ENCODE assay signal across 10 cellular contexts in genomic region chr6:125421853-125422252, GRCh38.
DNase-seq lines count a peak whose midpoint lies in the region; ATAC-seq and TF ChIP-seq lines count a peak whose summit lies in the region.
"Had no signal": no experiment of that assay in that cellular context is flagged by ENCODE, and none has a peak within 500 bp of the region (broad histone marks: within the 10 kb centered on the region; RNA-seq: fewer than 3 reads in every experiment).

No MANE protein-coding gene starts in this region.

- H3K27ac ChIP-seq in endodermal cell (ENCODE audit: low read depth, low read length) (no peak overlapping the region), mesenchymal stem cell (ENCODE audit: low read length, poor library complexity, severe bottlenecking) (no peak overlapping the region)

- peaks cover 12% of the 10 kb centered on the region for H3K9me3 ChIP-seq in endodermal cell (ENCODE audit: control insufficient read depth, low read length)
- no peaks in the 10 kb centered on the region for H3K9me3 ChIP-seq in mesenchymal stem cell (ENCODE audit: control insufficient read depth, low read length)

- in situ Hi-C loops in GM13976 (cut with MboI; ENCODE audit: low sequenced_read_pairs, unreplicated experiment) = no loop called here

- ATAC-seq in GM19035 (IDR thresholded peaks at IDR 0.05; ENCODE audit: unreplicated experiment) = no peak
- no peak for ATAC-seq in HG03520 (IDR thresholded peaks at IDR 0.05; ENCODE audit: unreplicated experiment)

- 4% methylated on average over 9 of the region's 9 CpGs; no CpG with 5 or more reads in 1 of the 2 experiments for WGBS in endodermal cell (ENCODE audit: insufficient coverage in 1 of 2, insufficient read length in 1 of 2), 2 experiments
- WGBS in mesenchymal stem cell = 2% methylated on average over 9 of the region's 9 CpGs

- no peak overlapping the region for H2BK12ac ChIP-seq in mesenchymal stem cell (ENCODE audit: low read length in 2 of 2)

- no peaks in the 10 kb centered on the region for H3K27me3 ChIP-seq in endodermal cell (ENCODE audit: control insufficient read depth, insufficient read depth, low read length, poor library complexity, severe bottlenecking)
- H3K27me3 ChIP-seq in mesenchymal stem cell (ENCODE audit: control insufficient read depth in 1 of 2, insufficient read depth in 1 of 2, low read length in 2 of 2) = no peaks in the 10 kb centered on the region

- peak overlapping the region; percentile 6 for H2AFZ ChIP-seq in mesenchymal stem cell (ENCODE audit: low read depth, low read length)

- no peaks in the 10 kb centered on the region for H3K27me3 Mint-ChIP-seq in endodermal cell (ENCODE audit: insufficient read depth)

- peak overlapping the region; percentile 75 for H3K4me3 ChIP-seq in endodermal cell (ENCODE audit: low read length)
- H3K4me3 ChIP-seq in mesenchymal stem cell (ENCODE audit: insufficient read depth in 1 of 2, low read depth in 1 of 2, low read length in 2 of 2) = peak overlapping the region in 1 of 2 experiments; percentile 4
- no peak overlapping the region for H3K4me3 ChIP-seq in foreskin fibroblast (ENCODE audit: low read depth in 1 of 2, low read length in 2 of 2)

- H3K4me1 Mint-ChIP-seq in endodermal cell = peaks cover 51% of the 10 kb centered on the region

- H2BK5ac ChIP-seq in mesenchymal stem cell (ENCODE audit: low read depth, low read length, poor library complexity, severe bottlenecking) = no peak overlapping the region

- H3K18ac ChIP-seq in mesenchymal stem cell (ENCODE audit: low read depth in 1 of 2, low read length in 2 of 2) = no peak overlapping the region

- H4K91ac ChIP-seq in mesenchymal stem cell (ENCODE audit: low read length) = no peak overlapping the region

- H3K4me2 ChIP-seq in mesenchymal stem cell (ENCODE audit: low read length, poor library complexity, severe bottlenecking) = peak overlapping the region; percentile 18

- H3K9me3 Mint-ChIP-seq in endodermal cell = peaks cover 4% of the 10 kb centered on the region

- H3K14ac ChIP-seq in mesenchymal stem cell (ENCODE audit: low read length in 2 of 2) = no peak overlapping the region

- H3K27ac Mint-ChIP-seq in endodermal cell = peak overlapping the region; percentile 98

- H3K9ac ChIP-seq in endodermal cell (ENCODE audit: extremely low read depth, low read length, poor library complexity, severe bottlenecking) (peak overlapping the region; percentile 32), mesenchymal stem cell (ENCODE audit: low read length) (peak overlapping the region; percentile 8)

- H3K36me3 ChIP-seq in endodermal cell (ENCODE audit: control insufficient read depth, insufficient read depth, low read length) (no peaks in the 10 kb centered on the region), mesenchymal stem cell (ENCODE audit: control insufficient read depth in 1 of 2, insufficient read depth in 2 of 2, low read depth in 1 of 2, low read length in 2 of 2) (no peaks in the 10 kb centered on the region)

- H2BK120ac ChIP-seq in mesenchymal stem cell (ENCODE audit: low read depth, low read length) = no peak overlapping the region

- H3K36me3 Mint-ChIP-seq in endodermal cell (ENCODE audit: low read depth) = no peaks in the 10 kb centered on the region

- H3K4me3 Mint-ChIP-seq in endodermal cell = peak overlapping the region; percentile 45

- H2AK5ac ChIP-seq in mesenchymal stem cell (ENCODE audit: low read length, severe bottlenecking) = no peak overlapping the region

- H4K8ac ChIP-seq in mesenchymal stem cell (ENCODE audit: low read length) = peak overlapping the region; percentile 48

- DNase-seq in A172 (ENCODE audit: low spot score) (peak; percentile 63), NCI-H82 (lab: John Stamatoyannopoulos, UW) (peak; percentile 80), endodermal cell (peak; percentile 93), mesenchymal stem cell (peak; percentile 54), GM13976 (ENCODE audit: low spot score) (no peak), foreskin fibroblast (no peak)
- DNase-seq: activated CD4-positive, alpha-beta T cell treated with anti-CD3 and anti-CD28 coated beads for 4 hours; central memory CD4-positive, alpha-beta T cell had no signal

- TF ChIP-seq CTCF in endodermal cell (conservative IDR thresholded peaks at IDR 0.05) (no peak), GM13976 (IDR thresholded peaks at IDR 0.05; ENCODE audit: borderline replicate concordance, control extremely low read depth, extremely low read depth, insufficient read depth, missing control alignments) (no peak), foreskin fibroblast (IDR thresholded peaks at IDR 0.05; ENCODE audit: low read depth, low read length) (no peak)

- H3K4me1 ChIP-seq in endodermal cell (ENCODE audit: control insufficient read depth, insufficient read depth, low read length) (peaks cover 14% of the 10 kb centered on the region), mesenchymal stem cell (ENCODE audit: control insufficient read depth, insufficient read depth, low read depth, low read length) (peaks cover 2% of the 10 kb centered on the region)

- no peak overlapping the region for H3K4ac ChIP-seq in mesenchymal stem cell (ENCODE audit: low read depth in 1 of 2, low read length in 2 of 2)

- H3K23ac ChIP-seq in mesenchymal stem cell (ENCODE audit: low read length in 2 of 2) = no peak overlapping the region

- no peaks in the 10 kb centered on the region for H3K79me1 ChIP-seq in mesenchymal stem cell (replicated peaks; ENCODE audit: low read length, poor library complexity, severe bottlenecking)

- H2BK15ac ChIP-seq in mesenchymal stem cell (ENCODE audit: low read depth, poor library complexity, severe bottlenecking) = no peak overlapping the region

Comparison
In these comparisons a context has a peak if more than half of its experiments do, and no peak if none do; other contexts are left out.
1. DNase-seq: peak in A172 (single experiment), NCI-H82 (single experiment), endodermal cell (single experiment) and mesenchymal stem cell (single experiment); none in GM13976 (single experiment) and foreskin fibroblast (0 of 2).